2 cellular contexts compared by ENCODE assay signal in genomic region chr16:81492307-81492706, GRCh38.
TF ChIP-seq lines count a peak whose summit lies in the region.

No MANE protein-coding gene starts in this region.

TF ChIP-seq in SK-N-SH, 30 proteins besides CTCF, POLR2A, EP300 and RAD21 (continued from another document):
- TF ChIP-seq USF1 (IDR thresholded peaks at IDR 0.05; ENCODE audit: borderline replicate concordance, low read depth) (no peak), TAF1 (IDR thresholded peaks at IDR 0.05; ENCODE audit: borderline replicate concordance, low read depth, low read length) (no peak), TEAD4 (IDR thresholded peaks at IDR 0.05; ENCODE audit: borderline replicate concordance, insufficient read depth) (no peak), SMC3 (IDR thresholded peaks at IDR 0.05; ENCODE audit: low read depth, low read length) (no peak), FOSL2 (IDR thresholded peaks at IDR 0.05; ENCODE audit: borderline replicate concordance, low read depth) (no peak), RXRA (IDR thresholded peaks at IDR 0.05; ENCODE audit: borderline replicate concordance, low read depth) (no peak), RCOR1 (IDR thresholded peaks at IDR 0.05; ENCODE audit: low read length) (no peak), YY1 (IDR thresholded peaks at IDR 0.05; ENCODE audit: low read depth) (no peak), NRF1 (IDR thresholded peaks at IDR 0.05; ENCODE audit: low read depth, low read length) (no peak), PBX3 (IDR thresholded peaks at IDR 0.05) (no peak)

TF ChIP-seq in SK-N-SH treated with all-trans-retinoic acid at 6 μM for 48 hours, 23 proteins besides CTCF, POLR2A, EP300 and RAD21 (continued from another document):
- TF ChIP-seq PATZ1 (CRISPR knock-in tag; IDR thresholded peaks at IDR 0.05; ENCODE audit: borderline replicate concordance) (no peak), TOX (CRISPR knock-in tag; IDR thresholded peaks at IDR 0.05; ENCODE audit: borderline replicate concordance) (no peak), ARNTL (CRISPR knock-in tag; IDR thresholded peaks at IDR 0.05; ENCODE audit: borderline replicate concordance, low read depth) (no peak), ZFP30 (CRISPR knock-in tag; IDR thresholded peaks at IDR 0.05) (no peak), CSDC2 (CRISPR knock-in tag; IDR thresholded peaks at IDR 0.05) (no peak), POU6F1 (CRISPR knock-in tag; IDR thresholded peaks at IDR 0.05; ENCODE audit: borderline replicate concordance, low read depth) (no peak), RARB (CRISPR knock-in tag; IDR thresholded peaks at IDR 0.05) (no peak), ISL1 (CRISPR knock-in tag; IDR thresholded peaks at IDR 0.05) (no peak), ZNF565 (CRISPR knock-in tag; conservative IDR thresholded peaks at IDR 0.05; ENCODE audit: low read depth) (no peak), PPARA (CRISPR knock-in tag; IDR thresholded peaks at IDR 0.05; ENCODE audit: borderline replicate concordance) (no peak), ZNF70 (CRISPR knock-in tag; IDR thresholded peaks at IDR 0.05) (no peak), ZC3H10 (CRISPR knock-in tag; IDR thresholded peaks at IDR 0.05) (no peak), BACH2 (CRISPR knock-in tag; IDR thresholded peaks at IDR 0.05; ENCODE audit: borderline replicate concordance) (no peak)
